Comparison of ENCODE assay signal across 5 cellular contexts in the genomic region with DNA sequence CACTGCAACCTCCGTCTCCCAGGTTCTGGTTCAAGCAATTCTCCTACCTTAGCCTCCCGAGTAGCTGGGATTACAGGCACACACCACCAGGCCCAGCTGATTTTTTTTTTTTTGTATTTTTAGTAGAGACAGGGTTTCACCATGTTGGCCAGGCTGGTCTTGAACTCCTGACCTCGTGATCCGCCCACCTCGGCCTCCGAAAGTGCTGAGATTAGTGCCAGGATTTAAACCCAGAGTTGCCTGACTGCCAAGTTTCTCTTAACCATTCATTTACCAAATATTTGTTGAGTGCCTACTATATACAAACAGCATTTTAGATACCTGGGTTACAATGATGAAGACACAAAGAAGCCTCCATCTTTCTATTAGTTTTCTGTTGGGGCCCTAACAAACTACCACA. TPM values are rescaled to one million over a fixed set of nuclear protein-coding genes. Genes with fewer than 3 reads are reported as not detected.
"Had no signal": no experiment of that assay in that cellular context is flagged by ENCODE, and none has a peak within 500 bp of the region (broad histone marks: within the 10 kb centered on the region; RNA-seq: fewer than 3 reads in every experiment).

No MANE protein-coding gene starts in this region.

RNA-seq across cellular contexts. Expression of a gene that starts 18.3 kb away (rescaled TPM):
- total RNA-seq: OCI-LY7, PC-9, SJSA1, SK-MEL-5 had no signal
- polyA plus RNA-seq: SK-N-SH had no signal
